ENCODE assay signal across 17 cellular contexts in genomic region chr10:88763441-88763840, GRCh38. TPM values are rescaled to one million over a fixed set of nuclear protein-coding genes. Genes with fewer than 3 reads are reported as not detected.
DNase-seq lines count a peak whose midpoint lies in the region; ATAC-seq and TF ChIP-seq lines count a peak whose summit lies in the region.
"Had no signal": no experiment of that assay in that cellular context is flagged by ENCODE, and none has a peak within 500 bp of the region (broad histone marks: within the 10 kb centered on the region; RNA-seq: fewer than 3 reads in every experiment).

No MANE protein-coding gene starts in this region.

- H3K79me2 ChIP-seq in ACC112 (ENCODE audit: control insufficient read depth, insufficient read depth, low read length, unreplicated experiment): no peaks in the 10 kb centered on the region
- H3K79me2 ChIP-seq in osteoblast (ENCODE audit: insufficient read depth, low read length): no peaks in the 10 kb centered on the region

- no peaks in the 10 kb centered on the region for H3K79me1 ChIP-seq in mesenchymal stem cell (replicated peaks; ENCODE audit: low read length, poor library complexity, severe bottlenecking)

- H3K27me3 ChIP-seq in ACC112 (ENCODE audit: insufficient read depth, low read length) (no peaks in the 10 kb centered on the region), mesenchymal stem cell (ENCODE audit: control insufficient read depth in 1 of 2, insufficient read depth in 1 of 2, low read length in 2 of 2) (no peaks in the 10 kb centered on the region), osteoblast (ENCODE audit: insufficient read depth, low read length) (no peaks in the 10 kb centered on the region)
- H3K27me3 ChIP-seq: Peyer's patch had no signal

- no peak overlapping the region for H3K23ac ChIP-seq in mesenchymal stem cell (ENCODE audit: low read length in 2 of 2)

- H2BK120ac ChIP-seq in mesenchymal stem cell (ENCODE audit: low read depth, low read length): no peak overlapping the region

- H3K36me3 ChIP-seq in ACC112 (ENCODE audit: insufficient read depth, low read length): no peaks in the 10 kb centered on the region
- no peaks in the 10 kb centered on the region for H3K36me3 ChIP-seq in mesenchymal stem cell (ENCODE audit: control insufficient read depth in 1 of 2, insufficient read depth in 2 of 2, low read depth in 1 of 2, low read length in 2 of 2)
- H3K36me3 ChIP-seq in osteoblast (ENCODE audit: insufficient read depth, low read length): no peaks in the 10 kb centered on the region
- H3K36me3 ChIP-seq: Peyer's patch, SJSA1 had no signal

- no peak overlapping the region for H3K4me3 ChIP-seq in ACC112 (ENCODE audit: low read depth, low read length)
- H3K4me3 ChIP-seq in mesenchymal stem cell (ENCODE audit: insufficient read depth in 1 of 2, low read depth in 1 of 2, low read length in 2 of 2): no peak overlapping the region
- no peak overlapping the region for H3K4me3 ChIP-seq in osteoblast (ENCODE audit: insufficient read depth, low read length)
- H3K4me3 ChIP-seq: Peyer's patch, SJSA1 had no signal

- H3K4me1 ChIP-seq in ACC112 (ENCODE audit: control insufficient read depth, insufficient read depth, low read length, unreplicated experiment): no peaks in the 10 kb centered on the region
- no peaks in the 10 kb centered on the region for H3K4me1 ChIP-seq in mesenchymal stem cell (ENCODE audit: control insufficient read depth, insufficient read depth, low read depth, low read length)
- H3K4me1 ChIP-seq in osteoblast (ENCODE audit: insufficient read depth, low read length): peaks cover 4% of the 10 kb centered on the region
- H3K4me1 ChIP-seq: Peyer's patch, SJSA1 had no signal

- no peak overlapping the region for H4K8ac ChIP-seq in mesenchymal stem cell (ENCODE audit: low read length)

- H2BK12ac ChIP-seq in mesenchymal stem cell (ENCODE audit: low read length in 2 of 2): no peak overlapping the region

- H4K91ac ChIP-seq in mesenchymal stem cell (ENCODE audit: low read length): no peak overlapping the region

- no peaks in the 10 kb centered on the region for H4K20me1 ChIP-seq in osteoblast (ENCODE audit: insufficient read depth, low read length)

- WGBS in mesenchymal stem cell: 9% methylated on average over 1 of the region's 1 CpG

- H2AK5ac ChIP-seq in mesenchymal stem cell (ENCODE audit: low read length, severe bottlenecking): no peak overlapping the region

- peak overlapping the region; percentile 16 for H3K4me2 ChIP-seq in mesenchymal stem cell (ENCODE audit: low read length, poor library complexity, severe bottlenecking)
- no peak overlapping the region for H3K4me2 ChIP-seq in osteoblast (ENCODE audit: insufficient read depth, low read length)

- no peak overlapping the region for H3K14ac ChIP-seq in mesenchymal stem cell (ENCODE audit: low read length in 2 of 2)

- H3K9me3 ChIP-seq in mesenchymal stem cell (ENCODE audit: control insufficient read depth, low read length) (no peaks in the 10 kb centered on the region), osteoblast (ENCODE audit: low read depth, low read length) (no peaks in the 10 kb centered on the region)
- H3K9me3 ChIP-seq: Peyer's patch, SJSA1 had no signal

- no peak overlapping the region for H2BK15ac ChIP-seq in mesenchymal stem cell (ENCODE audit: low read depth, poor library complexity, severe bottlenecking)

- H2AFZ ChIP-seq in ACC112 (ENCODE audit: low read length, unreplicated experiment) (peak overlapping the region; percentile 30), mesenchymal stem cell (ENCODE audit: low read depth, low read length) (no peak overlapping the region), osteoblast (ENCODE audit: low read length) (no peak overlapping the region)

- H3K4ac ChIP-seq in mesenchymal stem cell (ENCODE audit: low read depth in 1 of 2, low read length in 2 of 2): no peak overlapping the region

- H3K9ac ChIP-seq in mesenchymal stem cell (ENCODE audit: low read length): no peak overlapping the region

- H3K27ac ChIP-seq in ACC112 (ENCODE audit: low read depth, low read length): no peak overlapping the region
- H3K27ac ChIP-seq in epithelial cell of prostate: peak overlapping the region; percentile 11
- H3K27ac ChIP-seq in mesenchymal stem cell (ENCODE audit: low read length, poor library complexity, severe bottlenecking): no peak overlapping the region
- H3K27ac ChIP-seq in osteoblast (ENCODE audit: low read depth, low read length): no peak overlapping the region
- H3K27ac ChIP-seq: C4-2B, Peyer's patch, SJSA1 had no signal

- ATAC-seq in HG03378 (IDR thresholded peaks at IDR 0.05; ENCODE audit: unreplicated experiment): no peak
- no peak for ATAC-seq in GM19023 (IDR thresholded peaks at IDR 0.05; ENCODE audit: unreplicated experiment)

- no peak overlapping the region for H2BK5ac ChIP-seq in mesenchymal stem cell (ENCODE audit: low read depth, low read length, poor library complexity, severe bottlenecking)

- H3K18ac ChIP-seq in mesenchymal stem cell (ENCODE audit: low read depth in 1 of 2, low read length in 2 of 2): no peak overlapping the region

- DNase-seq in GM04504 (ENCODE audit: low read depth): peak; percentile 12
- peak; percentile 8 for DNase-seq in epithelial cell of prostate (ENCODE audit: low read depth, low spot score)
- peak; percentile 33 for DNase-seq in mesenchymal stem cell
- DNase-seq in osteoblast (ENCODE audit: insufficient read length, low spot score, missing footprints): no peak
- DNase-seq in KG1 (lab: John Stamatoyannopoulos, UW): no peak
- DNase-seq: DMS153, EL, NCI-H1105 treated with DMSO at 0.1 percent for 48 hours, NCI-H187, Peyer's patch, SW 1271 had no signal

- no peak for TF ChIP-seq CTCF in osteoblast (IDR thresholded peaks at IDR 0.05; ENCODE audit: extremely low read depth, low read depth, low read length)

RNA-seq across cellular contexts. Expression of gene LIPN, which starts 3.6 kb away (rescaled TPM):
- polyA plus RNA-seq in mesenchymal stem cell (2013, experiment 1 of 2): not detected
- not detected for polyA plus RNA-seq in mesenchymal stem cell (2013, experiment 2 of 2)
- not detected in 2 replicates for total RNA-seq in osteoblast
- total RNA-seq: H1, Peyer's patch, SJSA1 had no signal
- polyA plus RNA-seq: H1 had no signal

RNA-seq across cellular contexts. Expression of gene LIPM, which starts 39.1 kb away (rescaled TPM):
- polyA plus RNA-seq in mesenchymal stem cell (2013, experiment 1 of 2): not detected
- polyA plus RNA-seq in mesenchymal stem cell (2013, experiment 2 of 2): not detected
- not detected in 2 replicates for total RNA-seq in osteoblast
- total RNA-seq: H1, Peyer's patch, SJSA1 had no signal
- polyA plus RNA-seq: H1 had no signal

RNA-seq across cellular contexts. Expression of gene LIPK, which starts 57.4 kb away (rescaled TPM):
- polyA plus RNA-seq in mesenchymal stem cell (2013, experiment 1 of 2): not detected
- polyA plus RNA-seq in mesenchymal stem cell (2013, experiment 2 of 2): not detected
- not detected in 2 replicates for total RNA-seq in osteoblast
- total RNA-seq: H1, Peyer's patch, SJSA1 had no signal
- polyA plus RNA-seq: H1 had no signal

Comparison
In these comparisons a context has a peak if more than half of its experiments do, and no peak if none do; other contexts are left out.
1. DNase-seq: peak in GM04504 (single experiment), epithelial cell of prostate (single experiment) and mesenchymal stem cell (single experiment); none in osteoblast (single experiment) and KG1 (single experiment).